ENCODE assay signal across 11 cellular contexts in genomic region chr1:19456915-19457554, GRCh38. TPM values are rescaled to one million over a fixed set of nuclear protein-coding genes. Genes with fewer than 3 reads are reported as not detected.
DNase-seq lines count a peak whose midpoint lies in the region; ATAC-seq and TF ChIP-seq lines count a peak whose summit lies in the region.
"Had no signal": no experiment of that assay in that cellular context is flagged by ENCODE, and none has a peak within 500 bp of the region (broad histone marks: within the 10 kb centered on the region; RNA-seq: fewer than 3 reads in every experiment).

No MANE protein-coding gene starts in this region.

- POLR2A ChIA-PET in MCF 10A (lab: Yijun Ruan, JAX): no interaction called here

- H2BK5ac ChIP-seq in mesenchymal stem cell (ENCODE audit: low read depth, low read length, poor library complexity, severe bottlenecking): no peak overlapping the region

- intact Hi-C loops in MCF 10A (cut with micrococcal nuclease): no loop called here
- intact Hi-C loops in mammary epithelial cell (cut with micrococcal nuclease): no loop called here
- intact Hi-C loops in transverse colon (cut with DNase I; ENCODE audit: low total_unique reads): no loop called here

- no peak for TF ChIP-seq POLR2A in transverse colon (IDR thresholded peaks at IDR 0.05)

- H3K79me1 ChIP-seq in mesenchymal stem cell (replicated peaks; ENCODE audit: low read length, poor library complexity, severe bottlenecking): no peaks in the 10 kb centered on the region

- H3K4me3 ChIP-seq in mammary epithelial cell (replicated peaks in 1 of 3; ENCODE audit: insufficient read depth in 1 of 3, low read depth in 2 of 3, low read length in 3 of 3) (no peak overlapping the region), mesenchymal stem cell (ENCODE audit: insufficient read depth in 1 of 2, low read depth in 1 of 2, low read length in 2 of 2) (no peak overlapping the region), transverse colon (no peak overlapping the region)
- H3K4me3 ChIP-seq: GM12878 had no signal

- no peak overlapping the region for H2BK12ac ChIP-seq in mesenchymal stem cell (ENCODE audit: low read length in 2 of 2)

- H3K14ac ChIP-seq in mesenchymal stem cell (ENCODE audit: low read length in 2 of 2): no peak overlapping the region

- DNase-seq in MCF 10A (ENCODE audit: unreplicated experiment) (no peak), mammary epithelial cell (no peak), mesenchymal stem cell (no peak), transverse colon (no peak), globus pallidus (ENCODE audit: low spot score) (no peak)
- DNase-seq in activated naive CD8-positive, alpha-beta T cell treated with anti-CD3 and anti-CD28 coated beads, Interleukin-2, amount 50 U/mL, for 24 hours: no peak

- 96% methylated on average over 10 of the region's 10 CpGs for WGBS in mammary epithelial cell (ENCODE audit: low coverage, missing lambda C conversion rate)
- WGBS in mesenchymal stem cell: 81% methylated on average over 9 of the region's 10 CpGs
- WGBS in transverse colon (ENCODE audit: low coverage in 1 of 2), 2 donors: 84 to 91% methylated on average over 3 to 10 of the region's 10 CpGs

- no peak overlapping the region for H3K23ac ChIP-seq in mesenchymal stem cell (ENCODE audit: low read length in 2 of 2)

- H3K27me3 ChIP-seq in mammary epithelial cell (ENCODE audit: insufficient read depth, low read length) (no peaks in the 10 kb centered on the region), mesenchymal stem cell (ENCODE audit: control insufficient read depth in 1 of 2, insufficient read depth in 1 of 2, low read length in 2 of 2) (no peaks in the 10 kb centered on the region), transverse colon (no peaks in the 10 kb centered on the region)

- no peak overlapping the region for H4K91ac ChIP-seq in mesenchymal stem cell (ENCODE audit: low read length)

- H2AFZ ChIP-seq in mammary epithelial cell (ENCODE audit: low read depth, low read length) (no peak overlapping the region), mesenchymal stem cell (ENCODE audit: low read depth, low read length) (no peak overlapping the region)

- TF ChIP-seq CTCF in MCF 10A (IDR thresholded peaks at IDR 0.05; ENCODE audit: unreplicated experiment) (no peak), mammary epithelial cell (conservative IDR thresholded peaks at IDR 0.05 in 1 of 2, IDR thresholded peaks at IDR 0.05 in 1 of 2; ENCODE audit: extremely low read depth in 1 of 2, insufficient read depth in 1 of 2, low read depth in 1 of 2, low read length in 2 of 2) (no peak), transverse colon (IDR thresholded peaks at IDR 0.05) (no peak)

- H3K9ac ChIP-seq in mammary epithelial cell (ENCODE audit: insufficient read depth, low read length) (no peak overlapping the region), mesenchymal stem cell (ENCODE audit: low read length) (no peak overlapping the region)

- in situ Hi-C loops in mammary epithelial cell (cut with MboI; ENCODE audit: low sequenced_read_pairs in 2 of 2) (no loop called here), transverse colon (cut with MboI; ENCODE audit: low pct_ligation_motif_present in 1 of 4, low pct_unique_long_range_greater_than_20kb in 1 of 4, low sequenced_read_pairs in 3 of 4) (no loop called here)

- no peaks in the 10 kb centered on the region for H3K36me3 ChIP-seq in mammary epithelial cell (ENCODE audit: insufficient read depth, low read length)
- peaks cover 0 to 6% of the 10 kb centered on the region in 2 experiments for H3K36me3 ChIP-seq in mesenchymal stem cell (ENCODE audit: control insufficient read depth in 1 of 2, insufficient read depth in 2 of 2, low read depth in 1 of 2, low read length in 2 of 2)
- no peaks in the 10 kb centered on the region for H3K36me3 ChIP-seq in transverse colon

- peak overlapping the region; percentile 13 to 40 for H3K4ac ChIP-seq in mesenchymal stem cell (ENCODE audit: low read depth in 1 of 2, low read length in 2 of 2)

- H3K27ac ChIP-seq in mammary epithelial cell (ENCODE audit: insufficient read depth, low read depth, low read length) (no peak overlapping the region), mesenchymal stem cell (ENCODE audit: low read length, poor library complexity, severe bottlenecking) (no peak overlapping the region), transverse colon (peak overlapping the region; percentile 68 to 83 (median 76))
- H3K27ac ChIP-seq: VCaP had no signal

- no peak overlapping the region for H2AK5ac ChIP-seq in mesenchymal stem cell (ENCODE audit: low read length, severe bottlenecking)

- no peak overlapping the region for H4K8ac ChIP-seq in mesenchymal stem cell (ENCODE audit: low read length)

- H3K4me2 ChIP-seq in mammary epithelial cell (ENCODE audit: insufficient read depth, low read depth, low read length) (no peak overlapping the region), mesenchymal stem cell (ENCODE audit: low read length, poor library complexity, severe bottlenecking) (no peak overlapping the region)

- peaks cover 96% of the 10 kb centered on the region for H3K79me2 ChIP-seq in mammary epithelial cell (ENCODE audit: insufficient read depth, low read length)

- peak overlapping the region in 1 of 2 experiments; percentile 9 for H3K18ac ChIP-seq in mesenchymal stem cell (ENCODE audit: low read depth in 1 of 2, low read length in 2 of 2)

- H2BK15ac ChIP-seq in mesenchymal stem cell (ENCODE audit: low read depth, poor library complexity, severe bottlenecking): no peak overlapping the region

- peaks cover 16% of the 10 kb centered on the region for H3K4me1 Mint-ChIP-seq in MCF 10A (ENCODE audit: insufficient read depth, unreplicated experiment)
- peaks cover 93% of the 10 kb centered on the region for H3K4me1 Mint-ChIP-seq in activated naive CD8-positive, alpha-beta T cell treated with anti-CD3 and anti-CD28 coated beads, Interleukin-2, amount 50 U/mL, for 24 hours

- H3K36me3 Mint-ChIP-seq in MCF 10A (ENCODE audit: insufficient read depth, unreplicated experiment): peaks cover 15% of the 10 kb centered on the region
- peaks cover 12% of the 10 kb centered on the region for H3K36me3 Mint-ChIP-seq in activated naive CD8-positive, alpha-beta T cell treated with anti-CD3 and anti-CD28 coated beads, Interleukin-2, amount 50 U/mL, for 24 hours (ENCODE audit: low read depth)

- no peaks in the 10 kb centered on the region for H3K27me3 Mint-ChIP-seq in MCF 10A (ENCODE audit: insufficient read depth, unreplicated experiment)
- no peaks in the 10 kb centered on the region for H3K27me3 Mint-ChIP-seq in activated naive CD8-positive, alpha-beta T cell treated with anti-CD3 and anti-CD28 coated beads, Interleukin-2, amount 50 U/mL, for 24 hours

- BruUV-seq in MCF 10A (replicated peaks; lab: Mats Ljungman, UMichigan) (no TSS peak), mammary epithelial cell (replicated peaks; lab: Mats Ljungman, UMichigan) (no TSS peak)

- dilution Hi-C loops in mammary epithelial cell (cut with HindIII; ENCODE audit: low sequenced_read_pairs): no loop called here

- no peaks in the 10 kb centered on the region for H3K9me3 Mint-ChIP-seq in MCF 10A (ENCODE audit: unreplicated experiment)
- no peaks in the 10 kb centered on the region for H3K9me3 Mint-ChIP-seq in activated naive CD8-positive, alpha-beta T cell treated with anti-CD3 and anti-CD28 coated beads, Interleukin-2, amount 50 U/mL, for 24 hours
- H3K9me3 Mint-ChIP-seq: neural crest cell had no signal

- CTCF ChIA-PET in MCF 10A (lab: Yijun Ruan, JAX): interaction anchor here (0.6 kb wide), 1 partner anchor 102 kb away, joined by 5 read pairs; no protein-coding TSS in a partner anchor
- CTCF ChIA-PET in mammary epithelial cell (lab: Charles Lee; ENCODE audit: low non-redundant PET): no interaction called here

- no peak for ATAC-seq in activated naive CD8-positive, alpha-beta T cell treated with anti-CD3 and anti-CD28 coated beads, Interleukin-2, amount 50 U/mL, for 24 hours
- ATAC-seq in GM21381 (IDR thresholded peaks at IDR 0.05; ENCODE audit: unreplicated experiment) (no peak), GM21360 (IDR thresholded peaks at IDR 0.05; ENCODE audit: unreplicated experiment) (no peak)
- ATAC-seq: GM12878 had no signal

- H4K20me1 ChIP-seq in mammary epithelial cell (ENCODE audit: insufficient read depth, low read length): peaks cover 25% of the 10 kb centered on the region

- H3K4me1 ChIP-seq in mammary epithelial cell (ENCODE audit: insufficient read depth, low read length) (peaks cover 20% of the 10 kb centered on the region), mesenchymal stem cell (ENCODE audit: control insufficient read depth, insufficient read depth, low read depth, low read length) (peaks cover 37% of the 10 kb centered on the region), transverse colon (peaks cover 61 to 97% (median 81%) of the 10 kb centered on the region in 4 donors)

- no peak overlapping the region for H2BK120ac ChIP-seq in mesenchymal stem cell (ENCODE audit: low read depth, low read length)

- H3K27ac Mint-ChIP-seq in MCF 10A (ENCODE audit: low read depth, unreplicated experiment): peak overlapping the region; percentile 12
- peak overlapping the region; percentile 83 for H3K27ac Mint-ChIP-seq in activated naive CD8-positive, alpha-beta T cell treated with anti-CD3 and anti-CD28 coated beads, Interleukin-2, amount 50 U/mL, for 24 hours

- no peak overlapping the region for H3K4me3 Mint-ChIP-seq in MCF 10A (ENCODE audit: unreplicated experiment)
- no peak overlapping the region for H3K4me3 Mint-ChIP-seq in activated naive CD8-positive, alpha-beta T cell treated with anti-CD3 and anti-CD28 coated beads, Interleukin-2, amount 50 U/mL, for 24 hours
- H3K4me3 Mint-ChIP-seq: neural crest cell had no signal

- no peaks in the 10 kb centered on the region for H3K9me3 ChIP-seq in mammary epithelial cell (replicated peaks; ENCODE audit: insufficient read depth, low read length)
- H3K9me3 ChIP-seq in mesenchymal stem cell (ENCODE audit: control insufficient read depth, low read length): no peaks in the 10 kb centered on the region
- no peaks in the 10 kb centered on the region for H3K9me3 ChIP-seq in transverse colon

- TF ChIP-seq EP300 in transverse colon (IDR thresholded peaks at IDR 0.05; ENCODE audit: low read depth): no peak

RNA-seq across cellular contexts. Expression of gene CAPZB, which starts 28.3 kb away (rescaled TPM):
- total RNA-seq in MCF 10A (2022): 252 and 259 TPM in 2 replicates
- total RNA-seq in mammary epithelial cell: 100 to 1,000 TPM; 134 to 309 TPM
- 337 TPM for polyA plus RNA-seq in mammary epithelial cell
- 222 TPM for polyA minus RNA-seq in mammary epithelial cell
- 431 TPM for polyA plus RNA-seq in mesenchymal stem cell (2013, experiment 1 of 2)
- 426 TPM for polyA plus RNA-seq in mesenchymal stem cell (2013, experiment 2 of 2)
- total RNA-seq in transverse colon: 100 to 1,000 TPM; 127 to 404 (median 136) TPM

Comparison
In these comparisons a context has a peak if more than half of its experiments do, and no peak if none do; other contexts are left out.
1. H3K27ac ChIP-seq: peak in transverse colon (4 of 4); none in mammary epithelial cell (single experiment) and mesenchymal stem cell (single experiment).